13 cellular contexts compared by ENCODE assay signal in the genomic region with DNA sequence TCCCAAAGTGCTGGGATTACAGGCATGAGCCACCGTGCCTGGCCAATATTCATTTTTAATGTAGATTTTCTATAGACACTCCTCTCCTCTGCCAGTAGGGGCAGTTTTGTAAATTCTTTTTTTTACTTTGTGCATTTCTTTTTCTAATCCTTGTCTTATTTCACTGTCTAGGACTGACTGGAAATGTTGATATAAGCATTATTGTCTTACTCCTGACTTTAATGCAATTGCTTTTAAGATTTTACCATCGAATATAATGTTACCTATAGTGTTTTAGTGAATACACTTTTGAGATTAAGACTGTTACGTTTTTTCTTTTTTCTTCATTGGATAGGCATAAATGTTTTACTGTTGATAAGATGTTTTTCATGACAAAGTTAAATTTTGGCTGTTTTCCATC. TPM values are rescaled to one million over a fixed set of nuclear protein-coding genes. Genes with fewer than 3 reads are reported as not detected.
A peak's percentile ranks its signal among the peaks of the same experiment; 100 is the strongest.
DNase-seq lines count a peak whose midpoint lies in the region; ATAC-seq and TF ChIP-seq lines count a peak whose summit lies in the region.
"Had no signal": no experiment of that assay in that cellular context is flagged by ENCODE, and none has a peak within 500 bp of the region (broad histone marks: within the 10 kb centered on the region; RNA-seq: fewer than 3 reads in every experiment).

No MANE protein-coding gene starts in this region.

- H3K9me3 Mint-ChIP-seq in effector memory CD8-positive, alpha-beta T cell, result no peaks in the 10 kb centered on the region
- H3K9me3 Mint-ChIP-seq in CD8-positive, alpha-beta T cell, result no peaks in the 10 kb centered on the region
- H3K9me3 Mint-ChIP-seq: activated CD4-positive, alpha-beta memory T cell treated with anti-CD3 and anti-CD28 coated beads for 36 hours; activated naive CD4-positive, alpha-beta T cell treated with anti-CD3 and anti-CD28 coated beads for 36 hours; dendritic cell treated with granulocyte-macrophage colony-stimulating factor and Interleukin-4, amounts not matched to agents 40 ng/mL and 50 ng/mL, for 4 days; T-helper 1 cell treated with Interleukin-12 subunit alpha and Interleukin-12 subunit beta and Interleukin-4 antibody, amounts not matched to agents 30 μg/mL and 1 μg/mL, for 36 hours had no signal

- TF ChIP-seq CTCF in GM12864 (IDR thresholded peaks at IDR 0.05; ENCODE audit: low read depth, low read length, missing control alignments), result peak; percentile 43
- TF ChIP-seq CTCF in colonic mucosa (IDR thresholded peaks at IDR 0.05), result peak; percentile 23
- peak; percentile 7 for TF ChIP-seq CTCF in psoas muscle (IDR thresholded peaks at IDR 0.05)
- no peak for TF ChIP-seq CTCF in CD8-positive, alpha-beta T cell (IDR thresholded peaks at IDR 0.05)

- H3K27ac ChIP-seq in colonic mucosa (no peak overlapping the region), psoas muscle (no peak overlapping the region)
- H3K27ac ChIP-seq in CD8-positive, alpha-beta T cell (ENCODE audit: low read depth, low read length), result no peak overlapping the region

- POLR2A ChIA-PET in CD8-positive, alpha-beta T cell (lab: Charles Lee), result interaction anchor here (1.0 kb wide), 1 partner anchor 24 kb away, joined by 3 read pairs; no protein-coding TSS in a partner anchor

- H3K4me3 ChIP-seq in GM12864 (ENCODE audit: low read depth, low read length) (no peak overlapping the region), colonic mucosa (no peak overlapping the region), psoas muscle (no peak overlapping the region)
- no peak overlapping the region for H3K4me3 ChIP-seq in CD8-positive, alpha-beta T cell (ENCODE audit: low read depth, low read length)

- intact Hi-C loops in colonic mucosa (cut with DNase I) (no loop called here), psoas muscle (cut with DNase I) (no loop called here)
- intact Hi-C loops in CD8-positive, alpha-beta T cell (cut with DNase I, micrococcal nuclease), result no loop called here

- no peaks in the 10 kb centered on the region for H3K27me3 ChIP-seq in colonic mucosa
- H3K27me3 ChIP-seq in psoas muscle (ENCODE audit: insufficient read depth in 3 of 3, low read length in 2 of 3), result no peaks in the 10 kb centered on the region
- no peaks in the 10 kb centered on the region for H3K27me3 ChIP-seq in CD8-positive, alpha-beta T cell (ENCODE audit: insufficient read depth, low read length)

- H3K9me3 ChIP-seq in colonic mucosa, result no peaks in the 10 kb centered on the region
- H3K9me3 ChIP-seq in psoas muscle, result no peaks in the 10 kb centered on the region
- no peaks in the 10 kb centered on the region for H3K9me3 ChIP-seq in CD8-positive, alpha-beta T cell (ENCODE audit: low read length)

- no peaks in the 10 kb centered on the region for H3K36me3 ChIP-seq in colonic mucosa
- H3K36me3 ChIP-seq in psoas muscle (ENCODE audit: insufficient read depth in 1 of 2, low read depth in 1 of 2), result no peaks in the 10 kb centered on the region
- H3K36me3 ChIP-seq in CD8-positive, alpha-beta T cell (ENCODE audit: insufficient read depth, low read length), result no peaks in the 10 kb centered on the region

- H3K27ac Mint-ChIP-seq in effector memory CD8-positive, alpha-beta T cell, result no peak overlapping the region
- H3K27ac Mint-ChIP-seq in CD8-positive, alpha-beta T cell, result no peak overlapping the region
- H3K27ac Mint-ChIP-seq: activated CD4-positive, alpha-beta memory T cell treated with anti-CD3 and anti-CD28 coated beads for 36 hours; activated naive CD4-positive, alpha-beta T cell treated with anti-CD3 and anti-CD28 coated beads for 36 hours; dendritic cell treated with granulocyte-macrophage colony-stimulating factor and Interleukin-4, amounts not matched to agents 40 ng/mL and 50 ng/mL, for 4 days; T-helper 1 cell treated with Interleukin-12 subunit alpha and Interleukin-12 subunit beta and Interleukin-4 antibody, amounts not matched to agents 30 μg/mL and 1 μg/mL, for 36 hours had no signal

- H3K9ac ChIP-seq in colonic mucosa (ENCODE audit: low read depth in 2 of 2, low read length in 2 of 2), result no peak overlapping the region

- ATAC-seq in psoas muscle (no peak), HG03139 (IDR thresholded peaks at IDR 0.05; ENCODE audit: unreplicated experiment) (no peak)
- no peak for ATAC-seq in effector memory CD8-positive, alpha-beta T cell (replicated peaks)
- ATAC-seq in CD8-positive, alpha-beta T cell, result no peak

- 78 to 80% (median 80%) methylated on average over 3 of the region's 3 CpGs for WGBS in psoas muscle, 3 donors

- H3K4me3 Mint-ChIP-seq in effector memory CD8-positive, alpha-beta T cell, result no peak overlapping the region
- H3K4me3 Mint-ChIP-seq in CD8-positive, alpha-beta T cell, result no peak overlapping the region
- H3K4me3 Mint-ChIP-seq: activated CD4-positive, alpha-beta memory T cell treated with anti-CD3 and anti-CD28 coated beads for 36 hours; activated naive CD4-positive, alpha-beta T cell treated with anti-CD3 and anti-CD28 coated beads for 36 hours; dendritic cell treated with granulocyte-macrophage colony-stimulating factor and Interleukin-4, amounts not matched to agents 40 ng/mL and 50 ng/mL, for 4 days; T-helper 1 cell treated with Interleukin-12 subunit alpha and Interleukin-12 subunit beta and Interleukin-4 antibody, amounts not matched to agents 30 μg/mL and 1 μg/mL, for 36 hours had no signal

- DNase-seq in GM12864 (ENCODE audit: low read depth) (no peak), NAMALWA (ENCODE audit: low spot score) (peak; percentile 17), colonic mucosa (no peak), psoas muscle (no peak)
- no peak for DNase-seq in effector memory CD8-positive, alpha-beta T cell
- no peak for DNase-seq in CD8-positive, alpha-beta T cell
- DNase-seq: activated CD4-positive, alpha-beta memory T cell treated with anti-CD3 and anti-CD28 coated beads for 36 hours; activated naive CD4-positive, alpha-beta T cell treated with anti-CD3 and anti-CD28 coated beads for 36 hours; hippocampal formation; NCI-H1694 treated with DMSO at 0.1 percent for 48 hours had no signal

- H3K4me1 Mint-ChIP-seq in effector memory CD8-positive, alpha-beta T cell (ENCODE audit: low read depth in 2 of 2), result peaks cover 2 to 4% of the 10 kb centered on the region in 2 donors
- peaks cover 17% of the 10 kb centered on the region for H3K4me1 Mint-ChIP-seq in CD8-positive, alpha-beta T cell (ENCODE audit: low read depth)

- peaks cover 0 to 11% of the 10 kb centered on the region in 2 donors for H3K27me3 Mint-ChIP-seq in effector memory CD8-positive, alpha-beta T cell
- peaks cover 2% of the 10 kb centered on the region for H3K27me3 Mint-ChIP-seq in CD8-positive, alpha-beta T cell (ENCODE audit: low read depth)
- H3K27me3 Mint-ChIP-seq: dendritic cell treated with granulocyte-macrophage colony-stimulating factor and Interleukin-4, amounts not matched to agents 40 ng/mL and 50 ng/mL, for 4 days had no signal

- no peaks in the 10 kb centered on the region for H3K36me3 Mint-ChIP-seq in effector memory CD8-positive, alpha-beta T cell (ENCODE audit: insufficient read depth)
- H3K36me3 Mint-ChIP-seq in CD8-positive, alpha-beta T cell, result no peaks in the 10 kb centered on the region
- H3K36me3 Mint-ChIP-seq: activated CD4-positive, alpha-beta memory T cell treated with anti-CD3 and anti-CD28 coated beads for 36 hours had no signal

- H3K4me1 ChIP-seq in colonic mucosa, result no peaks in the 10 kb centered on the region
- H3K4me1 ChIP-seq in psoas muscle, result no peaks in the 10 kb centered on the region
- H3K4me1 ChIP-seq in CD8-positive, alpha-beta T cell (ENCODE audit: insufficient read depth, low read length), result peaks cover 15% of the 10 kb centered on the region

- CTCF ChIA-PET in CD8-positive, alpha-beta T cell (lab: Charles Lee), result no interaction called here

RNA-seq across cellular contexts. Expression of a gene that starts 35.4 kb away (rescaled TPM):
- total RNA-seq in colonic mucosa, result 100 to 1,000 TPM; 265 to 667 TPM
- 100 to 1,000 TPM in 1 of 4 donors, 10 to 100 TPM in 3; 49.8 to 123 (median 74.1) TPM for total RNA-seq in psoas muscle
- 10 to 100 TPM; 11.0 to 28.3 (median 14.4) TPM for polyA plus RNA-seq in psoas muscle
- 1 to 10 TPM; 4.4 to 5.0 TPM for total RNA-seq in CD8-positive, alpha-beta T cell

RNA-seq across cellular contexts. Expression of a gene that starts 57.7 kb away (rescaled TPM):
- total RNA-seq in colonic mucosa (not detected), psoas muscle (not detected)
- polyA plus RNA-seq in psoas muscle, result not detected
- not detected for total RNA-seq in CD8-positive, alpha-beta T cell
- total RNA-seq: activated CD4-positive, alpha-beta memory T cell treated with anti-CD3 and anti-CD28 coated beads for 36 hours; activated naive CD4-positive, alpha-beta T cell treated with anti-CD3 and anti-CD28 coated beads for 36 hours had no signal

Comparison
In these comparisons a context has a peak if more than half of its experiments do, and no peak if none do; other contexts are left out.
1. RNA of a gene that starts 35.4 kb away (total RNA-seq): 265 to 667 TPM in colonic mucosa and 49.8 to 123 TPM in psoas muscle; 4.4 to 5.0 TPM in CD8-positive, alpha-beta T cell; every median in the first group is over 4 times any median in the second.